Comparison of ENCODE assay signal across 34 cellular contexts in the genomic region with DNA sequence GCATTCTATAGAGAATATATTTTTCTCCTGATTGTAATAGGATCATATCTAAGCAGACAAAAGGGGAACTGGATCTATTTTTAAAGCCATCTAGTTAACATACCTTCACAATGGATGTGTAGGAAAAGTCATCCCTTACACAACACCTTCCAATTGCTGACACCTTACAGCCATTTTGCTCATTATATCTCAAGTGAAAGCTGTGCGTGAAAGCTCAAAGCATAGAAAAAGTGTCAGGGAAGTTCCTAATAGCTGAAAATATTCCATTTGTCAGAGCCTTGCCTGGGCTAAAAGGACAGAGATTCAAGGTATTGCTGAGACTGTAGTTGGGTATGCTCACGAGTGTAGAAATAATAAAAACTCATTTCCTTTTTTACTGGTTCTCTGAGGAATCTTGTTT.
"Had no signal": no experiment of that assay in that cellular context is flagged by ENCODE, and none has a peak within 500 bp of the region (broad histone marks: within the 10 kb centered on the region; RNA-seq: fewer than 3 reads in every experiment).

No MANE protein-coding gene starts in this region.

- H3K4me3 ChIP-seq: adrenal gland, ascending aorta, body of pancreas, breast epithelium, cardiac muscle cell had no signal

- H3K9me3 ChIP-seq: adrenal gland, ascending aorta, body of pancreas, breast epithelium had no signal

- ATAC-seq: activated naive CD4-positive, alpha-beta T cell treated with anti-CD3 and anti-CD28 coated beads, Interleukin-2, amount 50 U/mL, for 72 hours; activated naive CD8-positive, alpha-beta T cell treated with anti-CD3 and anti-CD28 coated beads, Interleukin-2, amount 50 U/mL, for 24 hours; activated T-cell treated with anti-CD3 and anti-CD28 coated beads, Interleukin-2, amount 50 U/mL, for 4 hours; activated T-cell treated with anti-CD3 and anti-CD28 coated beads, Interleukin-2, amount 50 U/mL, for 72 hours; activated T-helper 17 cell treated with anti-CD3 and anti-CD28 coated beads, Interleukin-2, amount 50 U/mL, for 72 hours; body of pancreas had no signal

- H3K27me3 ChIP-seq: adrenal gland, ascending aorta, body of pancreas, brain microvascular endothelial cell, breast epithelium, cardiac muscle cell had no signal

- DNase-seq: activated effector memory CD4-positive, alpha-beta T cell treated with anti-CD3 and anti-CD28 coated beads, Interleukin-2, amount 50 U/mL, for 16 hours; activated effector memory CD4-positive, alpha-beta T cell treated with Interleukin-2 at 50 U/mL for 16 hours; activated gamma-delta T cell; activated gamma-delta T cell treated with Interleukin-2 at 50 U/mL for 16 hours; activated naive CD4-positive, alpha-beta T cell; activated naive CD4-positive, alpha-beta T cell treated with anti-CD3 and anti-CD28 coated beads for 36 hours; activated naive CD4-positive, alpha-beta T cell treated with anti-CD3 and anti-CD28 coated beads, Interleukin-2, amount 10 ng/mL, durations not matched to agents 7 days and 5 days; activated naive CD4-positive, alpha-beta T cell treated with anti-CD3 and anti-CD28 coated beads, Interleukin-2, amount 50 U/mL, for 16 hours; activated naive CD4-positive, alpha-beta T cell treated with Interleukin-2 at 50 U/mL for 16 hours; activated naive CD8-positive, alpha-beta T cell treated with anti-CD3 and anti-CD28 coated beads for 36 hours; activated naive CD8-positive, alpha-beta T cell treated with anti-CD3 and anti-CD28 coated beads, Interleukin-2, amount 10 ng/mL, durations not matched to agents 7 days and 5 days; activated naive CD8-positive, alpha-beta T cell treated with anti-CD3 and anti-CD28 coated beads, Interleukin-2, amount 50 U/mL, for 24 hours; activated T-cell treated with anti-CD3 and anti-CD28 coated beads, Interleukin-2, amount 50 U/mL, for 1 hour; activated T-cell treated with anti-CD3 and anti-CD28 coated beads, Interleukin-2, amount 50 U/mL, for 24 hours; activated T-cell treated with anti-CD3 and anti-CD28 coated beads, Interleukin-2, amount 50 U/mL, for 4 hours; activated T-cell treated with anti-CD3 and anti-CD28 coated beads, Interleukin-2, amount 50 U/mL, for 48 hours; activated T-cell treated with anti-CD3 and anti-CD28 coated beads, Interleukin-2, amount 50 U/mL, for 72 hours; adrenal gland; amniotic stem cell; amygdala; anterior cingulate cortex; aorta; body of pancreas; brain microvascular endothelial cell; caudate nucleus; central memory CD4-positive, alpha-beta T cell; cerebellar nuclear complex had no signal

- FAIRE-seq: astrocyte, bronchial epithelial cell had no signal

- H3K27ac ChIP-seq: adrenal gland, ascending aorta, body of pancreas, brain microvascular endothelial cell, breast epithelium, cardiac muscle cell had no signal

- H3K4me1 ChIP-seq: adrenal gland, ascending aorta, body of pancreas, breast epithelium had no signal

- H3K36me3 ChIP-seq: adrenal gland, ascending aorta, brain microvascular endothelial cell, breast epithelium, cardiac muscle cell had no signal
